ENCODE assay signal across 1 cellular context in genomic region chr7:143512488-143513340, GRCh38.
TF ChIP-seq lines count a peak whose summit lies in the region.

No MANE protein-coding gene starts in this region.

TF ChIP-seq in SK-N-SH treated with all-trans-retinoic acid at 6 μM for 48 hours, 23 proteins besides CTCF, POLR2A, EP300 and RAD21 (continued from another document):
- TF ChIP-seq PATZ1 (CRISPR knock-in tag; IDR thresholded peaks at IDR 0.05; ENCODE audit: borderline replicate concordance) (no peak), ESRRG (CRISPR knock-in tag; IDR thresholded peaks at IDR 0.05) (no peak), TOX (CRISPR knock-in tag; IDR thresholded peaks at IDR 0.05; ENCODE audit: borderline replicate concordance) (no peak)
- TF ChIP-seq, protein P1, sequence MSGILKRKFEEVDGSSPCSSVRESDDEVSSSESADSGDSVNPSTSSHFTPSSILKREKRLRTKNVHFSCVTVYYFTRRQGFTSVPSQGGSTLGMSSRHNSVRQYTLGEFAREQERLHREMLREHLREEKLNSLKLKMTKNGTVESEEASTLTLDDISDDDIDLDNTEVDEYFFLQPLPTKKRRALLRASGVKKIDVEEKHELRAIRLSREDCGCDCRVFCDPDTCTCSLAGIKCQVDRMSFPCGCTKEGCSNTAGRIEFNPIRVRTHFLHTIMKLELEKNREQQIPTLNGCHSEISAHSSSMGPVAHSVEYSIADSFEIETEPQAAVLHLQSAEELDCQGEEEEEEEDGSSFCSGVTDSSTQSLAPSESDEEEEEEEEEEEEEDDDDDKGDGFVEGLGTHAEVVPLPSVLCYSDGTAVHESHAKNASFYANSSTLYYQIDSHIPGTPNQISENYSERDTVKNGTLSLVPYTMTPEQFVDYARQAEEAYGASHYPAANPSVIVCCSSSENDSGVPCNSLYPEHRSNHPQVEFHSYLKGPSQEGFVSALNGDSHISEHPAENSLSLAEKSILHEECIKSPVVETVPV (CRISPR knock-in tag; IDR thresholded peaks at IDR 0.05), result no peak
